ENCODE assay signal across 24 cellular contexts in genomic region chr7:82110146-82110823, GRCh38.
A peak's percentile ranks its signal among the peaks of the same experiment; 100 is the strongest.
DNase-seq lines count a peak whose midpoint lies in the region; ATAC-seq, FAIRE-seq and TF ChIP-seq lines count a peak whose summit lies in the region.
"Had no signal": no experiment of that assay in that cellular context is flagged by ENCODE, and none has a peak within 500 bp of the region (broad histone marks: within the 10 kb centered on the region; RNA-seq: fewer than 3 reads in every experiment).

No MANE protein-coding gene starts in this region.

- H3K4me1 Mint-ChIP-seq in H9 = peaks cover 8 to 13% of the 10 kb centered on the region in 2 experiments
- H3K4me1 Mint-ChIP-seq: activated CD8-positive, alpha-beta memory T cell treated with anti-CD3 and anti-CD28 coated beads, Interleukin-2, amount 10 ng/mL, durations not matched to agents 7 days and 5 days; activated naive CD8-positive, alpha-beta T cell treated with anti-CD3 and anti-CD28 coated beads for 36 hours; CD4-positive, CD25-positive, alpha-beta regulatory T cell; immature natural killer cell had no signal

- H3K9me3 Mint-ChIP-seq in H9 = no peaks in the 10 kb centered on the region
- peaks cover 0 to 4% of the 10 kb centered on the region in 2 donors for H3K9me3 Mint-ChIP-seq in activated naive CD4-positive, alpha-beta T cell treated with anti-CD3 and anti-CD28 coated beads, Interleukin-2, amount 50 U/mL, for 72 hours
- H3K9me3 Mint-ChIP-seq: activated T-helper 1 cell treated with anti-CD3 and anti-CD28 coated beads, Interleukin-12 subunit alpha, Interleukin-12 subunit beta, Interleukin-2, Interleukin-4 antibody, amounts not matched to agents 30 ng/mL and 10 ng/mL and 1 ng/mL, durations not matched to agents 14 hours and 24 hours and 36 hours had no signal

- no peak for ATAC-seq in activated naive CD4-positive, alpha-beta T cell treated with anti-CD3 and anti-CD28 coated beads, Interleukin-2, amount 50 U/mL, for 72 hours
- no peak for ATAC-seq in HG03095 (IDR thresholded peaks at IDR 0.05; ENCODE audit: unreplicated experiment)
- ATAC-seq: activated CD8-positive, alpha-beta memory T cell treated with anti-CD3 and anti-CD28 coated beads, Interleukin-2, amount 10 ng/mL, durations not matched to agents 7 days and 5 days; heart left ventricle; HepG2 had no signal

- no peak overlapping the region for H3K56ac ChIP-seq in H9 (ENCODE audit: insufficient read length, low read depth, low read length)
- no peak overlapping the region for H3K56ac ChIP-seq in mesendoderm (ENCODE audit: low read length)

- H3K4ac ChIP-seq in H9 (ENCODE audit: low read depth, low read length) = no peak overlapping the region
- H3K4ac ChIP-seq in mesendoderm (ENCODE audit: low read depth, low read length) = no peak overlapping the region

- H2BK5ac ChIP-seq in H9 (ENCODE audit: insufficient read length, low read length) = no peak overlapping the region
- no peak overlapping the region for H2BK5ac ChIP-seq in mesendoderm (ENCODE audit: low read length)

- H3K27me3 ChIP-seq in H9 (ENCODE audit: insufficient read depth, low read length) = no peaks in the 10 kb centered on the region
- no peaks in the 10 kb centered on the region for H3K27me3 ChIP-seq in SJSA1 (replicated peaks)
- no peaks in the 10 kb centered on the region for H3K27me3 ChIP-seq in mesendoderm (ENCODE audit: insufficient read depth, low read length, poor library complexity)
- H3K27me3 ChIP-seq: heart left ventricle, neutrophil had no signal

- H3K14ac ChIP-seq in H9 (ENCODE audit: insufficient read depth, low read length) = no peak overlapping the region

- no peak overlapping the region for H2BK20ac ChIP-seq in H9 (ENCODE audit: low read depth, low read length, poor library complexity, severe bottlenecking)

- H4K8ac ChIP-seq in H9 (replicated peaks; ENCODE audit: insufficient read length, low read depth, low read length) (no peak overlapping the region), mesendoderm (ENCODE audit: low read depth, low read length) (no peak overlapping the region)

- no peak overlapping the region for H2BK12ac ChIP-seq in H9 (ENCODE audit: insufficient read length, low read depth, low read length)

- H3K27ac ChIP-seq in H9 (ENCODE audit: insufficient read length, low read depth, low read length) (no peak overlapping the region), SJSA1 (peak overlapping the region; percentile 55), mesendoderm (ENCODE audit: low read depth, low read length) (no peak overlapping the region)
- H3K27ac ChIP-seq: heart left ventricle, neutrophil had no signal

- H3K9me3 ChIP-seq in H9 (ENCODE audit: control insufficient read depth, low read depth, low read length) (no peaks in the 10 kb centered on the region), SJSA1 (replicated peaks) (no peaks in the 10 kb centered on the region)
- H3K9me3 ChIP-seq: heart left ventricle, left ventricle myocardium inferior, neutrophil had no signal

- H2BK15ac ChIP-seq in H9 (ENCODE audit: low read depth, low read length) = no peak overlapping the region
- no peak overlapping the region for H2BK15ac ChIP-seq in mesendoderm (replicated peaks; ENCODE audit: low read depth)

- H3K23me2 ChIP-seq in H9 (ENCODE audit: insufficient read length, low read depth, low read length, poor library complexity, severe bottlenecking) = no peaks in the 10 kb centered on the region

- H3K27ac Mint-ChIP-seq in H9 = peak overlapping the region in 2 of 3 experiments; percentile 14 to 41; a peak in 2 of 7 replicates
- H3K27ac Mint-ChIP-seq in activated naive CD4-positive, alpha-beta T cell treated with anti-CD3 and anti-CD28 coated beads, Interleukin-2, amount 50 U/mL, for 72 hours = no peak overlapping the region
- H3K27ac Mint-ChIP-seq: activated CD8-positive, alpha-beta memory T cell treated with anti-CD3 and anti-CD28 coated beads, Interleukin-2, amount 10 ng/mL, durations not matched to agents 7 days and 5 days; activated naive CD8-positive, alpha-beta T cell treated with anti-CD3 and anti-CD28 coated beads for 36 hours; activated T-helper 1 cell treated with anti-CD3 and anti-CD28 coated beads, Interleukin-12 subunit alpha, Interleukin-12 subunit beta, Interleukin-2, Interleukin-4 antibody, amounts not matched to agents 30 ng/mL and 10 ng/mL and 1 ng/mL, durations not matched to agents 14 hours and 24 hours and 36 hours; CD4-positive, CD25-positive, alpha-beta regulatory T cell; immature natural killer cell had no signal

- H3K4me2 ChIP-seq in H9 (ENCODE audit: insufficient read depth, insufficient read length, low read length) (no peak overlapping the region), mesendoderm (ENCODE audit: low read length) (no peak overlapping the region)

- H3K27me3 Mint-ChIP-seq in H9 (ENCODE audit: low read depth) = no peaks in the 10 kb centered on the region
- H3K27me3 Mint-ChIP-seq: activated CD8-positive, alpha-beta memory T cell treated with anti-CD3 and anti-CD28 coated beads, Interleukin-2, amount 10 ng/mL, durations not matched to agents 7 days and 5 days; activated naive CD8-positive, alpha-beta T cell treated with anti-CD3 and anti-CD28 coated beads for 36 hours; CD4-positive, CD25-positive, alpha-beta regulatory T cell had no signal

- no peak overlapping the region for H4K91ac ChIP-seq in H9 (ENCODE audit: insufficient read length, low read depth, low read length)

- no peak overlapping the region for H3K4me3 Mint-ChIP-seq in H9
- H3K4me3 Mint-ChIP-seq: activated CD8-positive, alpha-beta memory T cell treated with anti-CD3 and anti-CD28 coated beads, Interleukin-2, amount 10 ng/mL, durations not matched to agents 7 days and 5 days; activated naive CD8-positive, alpha-beta T cell treated with anti-CD3 and anti-CD28 coated beads for 36 hours; activated T-helper 1 cell treated with anti-CD3 and anti-CD28 coated beads, Interleukin-12 subunit alpha, Interleukin-12 subunit beta, Interleukin-2, Interleukin-4 antibody, amounts not matched to agents 30 ng/mL and 10 ng/mL and 1 ng/mL, durations not matched to agents 14 hours and 24 hours and 36 hours; CD4-positive, CD25-positive, alpha-beta regulatory T cell; immature natural killer cell had no signal

- no peak overlapping the region for H3K23ac ChIP-seq in H9 (ENCODE audit: insufficient read length, low read depth, low read length)
- no peak overlapping the region for H3K23ac ChIP-seq in mesendoderm (ENCODE audit: low read length)

- H4K20me1 ChIP-seq in H9 (ENCODE audit: control insufficient read depth, insufficient read depth, insufficient read length) = no peaks in the 10 kb centered on the region

- H3K79me2 ChIP-seq in H9 (ENCODE audit: insufficient read depth, low read length) = no peaks in the 10 kb centered on the region
- no peaks in the 10 kb centered on the region for H3K79me2 ChIP-seq in mesendoderm (ENCODE audit: control insufficient read depth, insufficient read depth, low read length)

- H3K4me1 ChIP-seq in H9 (ENCODE audit: insufficient read depth, low read length) (no peaks in the 10 kb centered on the region; the same call in 1 of the 2 replicates), SJSA1 (replicated peaks) (peaks cover 13% of the 10 kb centered on the region), mesendoderm (ENCODE audit: control insufficient read depth, low read depth, low read length) (no peaks in the 10 kb centered on the region)

- H2AK5ac ChIP-seq in H9 (ENCODE audit: insufficient read length, low read length) = no peak overlapping the region
- no peak overlapping the region for H2AK5ac ChIP-seq in mesendoderm (ENCODE audit: low read length)

- H3K4me3 ChIP-seq in SJSA1 (no peak overlapping the region), mesendoderm (ENCODE audit: low read length) (no peak overlapping the region)
- H3K4me3 ChIP-seq: heart left ventricle, left ventricle myocardium inferior had no signal

- no peak overlapping the region for H2BK120ac ChIP-seq in H9 (ENCODE audit: low read depth, low read length, poor library complexity, severe bottlenecking)
- H2BK120ac ChIP-seq in mesendoderm (ENCODE audit: low read depth, low read length) = no peak overlapping the region

- no peak overlapping the region for H3T11ph ChIP-seq in H9 (ENCODE audit: low read length)

- DNase-seq in H9 = no peak
- DNase-seq in NCI-H1436 (lab: John Stamatoyannopoulos, UW) = peak; percentile 74
- no peak for DNase-seq in SJSA1 (ENCODE audit: low read depth in 1 of 2, low spot score in 2 of 2)
- peak; percentile 29 for DNase-seq in mesendoderm
- no peak for DNase-seq in activated naive CD4-positive, alpha-beta T cell treated with anti-CD3 and anti-CD28 coated beads, Interleukin-2, amount 50 U/mL, for 72 hours (ENCODE audit: low spot score in 2 of 2)
- no peak for DNase-seq in GM20000 (ENCODE audit: low spot score)
- no peak for DNase-seq in RCC 7860 (ENCODE audit: low spot score)
- DNase-seq: activated CD4-positive, alpha-beta T cell treated with anti-CD3 and anti-CD28 coated beads for 48 hours; activated CD8-positive, alpha-beta memory T cell treated with anti-CD3 and anti-CD28 coated beads, Interleukin-2, amount 10 ng/mL, durations not matched to agents 7 days and 5 days; activated naive CD8-positive, alpha-beta T cell treated with anti-CD3 and anti-CD28 coated beads for 36 hours; CD4-positive, CD25-positive, alpha-beta regulatory T cell; immature natural killer cell; left ventricle myocardium inferior; NCI-H1930; small intestine; stimulated activated CD4-positive, alpha-beta T cell treated with anti-CD3 and anti-CD28 coated beads, Interleukin-2, amount 100 ng/mL, for 48 hours; stimulated activated naive CD4-positive, alpha-beta T cell treated with Interleukin-2 at 50 U/mL for 16 hours had no signal

- TF ChIP-seq CTCF in H9 (conservative IDR thresholded peaks at IDR 0.05) (no peak), GM20000 (IDR thresholded peaks at IDR 0.05; ENCODE audit: extremely low read depth, missing control alignments) (no peak)

- no CpG with 5 or more reads among the region's 8 CpGs for WGBS in H9 (ENCODE audit: extremely low coverage, insufficient read length, low lambda C conversion rate)
- no CpG with 5 or more reads among the region's 8 CpGs for WGBS in mesendoderm (ENCODE audit: extremely low coverage, insufficient coverage, low lambda C conversion rate)

- H4K5ac ChIP-seq in H9 (ENCODE audit: insufficient read length, low read depth, low read length) (no peak overlapping the region), mesendoderm (ENCODE audit: low read length) (no peak overlapping the region)

- H3K36me3 Mint-ChIP-seq in H9 (ENCODE audit: insufficient read depth in 1 of 3, low read depth in 3 of 3) = no peaks in the 10 kb centered on the region
- H3K36me3 Mint-ChIP-seq in activated naive CD4-positive, alpha-beta T cell treated with anti-CD3 and anti-CD28 coated beads, Interleukin-2, amount 50 U/mL, for 72 hours = no peaks in the 10 kb centered on the region
- H3K36me3 Mint-ChIP-seq: activated CD8-positive, alpha-beta memory T cell treated with anti-CD3 and anti-CD28 coated beads, Interleukin-2, amount 10 ng/mL, durations not matched to agents 7 days and 5 days; activated naive CD8-positive, alpha-beta T cell treated with anti-CD3 and anti-CD28 coated beads for 36 hours; CD4-positive, CD25-positive, alpha-beta regulatory T cell; immature natural killer cell had no signal

- H3K18ac ChIP-seq in H9 (ENCODE audit: insufficient read length, low read depth, low read length) (no peak overlapping the region), mesendoderm (ENCODE audit: low read length) (no peak overlapping the region)

- H3K79me1 ChIP-seq in H9 (ENCODE audit: insufficient read depth, low read depth, low read length, poor library complexity, severe bottlenecking) (no peaks in the 10 kb centered on the region), mesendoderm (ENCODE audit: low read length) (no peaks in the 10 kb centered on the region)

- H3K9ac ChIP-seq in H9 (ENCODE audit: extremely low read depth, insufficient read length, low read length) (no peak overlapping the region), mesendoderm (ENCODE audit: low read length) (no peak overlapping the region)

- H3K36me3 ChIP-seq in SJSA1 = no peaks in the 10 kb centered on the region
- H3K36me3 ChIP-seq in mesendoderm (ENCODE audit: control insufficient read depth, insufficient read depth, low read length) = no peaks in the 10 kb centered on the region
- H3K36me3 ChIP-seq: heart left ventricle, left ventricle myocardium inferior, neutrophil had no signal

- FAIRE-seq in RCC 7860 (lab: Jason Lieb, UNC) = no peak
- FAIRE-seq: GM12892, H54, HepG2, small intestine had no signal

- H2AFZ ChIP-seq in H9 (ENCODE audit: low read length) = no peak overlapping the region

Comparison
In these comparisons a context has a peak if more than half of its experiments do, and no peak if none do; other contexts are left out.
1. DNase-seq: peak in NCI-H1436 (single experiment) and mesendoderm (single experiment); none in H9 (single experiment), SJSA1 (0 of 2), activated naive CD4-positive, alpha-beta T cell treated with anti-CD3 and anti-CD28 coated beads, Interleukin-2, amount 50 U/mL, for 72 hours (0 of 2), GM20000 (single experiment) and RCC 7860 (single experiment).
2. H3K27ac Mint-ChIP-seq: peak in H9 (2 of 3); none in activated naive CD4-positive, alpha-beta T cell treated with anti-CD3 and anti-CD28 coated beads, Interleukin-2, amount 50 U/mL, for 72 hours (0 of 2).